Comparison of ENCODE assay signal across 36 cellular contexts in genomic region chr4:70496231-70496630, GRCh38. TPM values are rescaled to one million over a fixed set of nuclear protein-coding genes. Genes with fewer than 3 reads are reported as not detected.
"Had no signal": no experiment of that assay in that cellular context is flagged by ENCODE, and none has a peak within 500 bp of the region (broad histone marks: within the 10 kb centered on the region; RNA-seq: fewer than 3 reads in every experiment).

No MANE protein-coding gene starts in this region.

- H2AFZ ChIP-seq: PC-9 had no signal

- H3K36me3 ChIP-seq: brain microvascular endothelial cell, MG63 had no signal

- H3K4me3 ChIP-seq: MG63, PC-9, SK-N-MC had no signal

- ATAC-seq: activated CD8-positive, alpha-beta T cell treated with anti-CD3 and anti-CD28 coated beads for 36 hours; activated T-cell treated with anti-CD3 and anti-CD28 coated beads, Interleukin-2, amount 50 U/mL, for 72 hours; activated T-helper 17 cell treated with anti-CD3 and anti-CD28 coated beads, Interleukin-2, amount 50 U/mL, for 72 hours had no signal

- H3K27me3 ChIP-seq: brain microvascular endothelial cell, MG63 had no signal

- H3K9me3 ChIP-seq: MG63 had no signal

- DNase-seq: activated B cell treated with CpG ODN at 0.5 μM for 24 hours; activated CD4-positive, alpha-beta T cell treated with anti-CD3 and anti-CD28 coated beads for 1 hour; activated CD4-positive, alpha-beta T cell treated with anti-CD3 and anti-CD28 coated beads for 48 hours; activated CD8-positive, alpha-beta T cell treated with anti-CD3 and anti-CD28 coated beads for 36 hours; activated effector memory CD4-positive, alpha-beta T cell treated with anti-CD3 and anti-CD28 coated beads, Interleukin-2, amount 50 U/mL, for 16 hours; activated naive CD4-positive, alpha-beta T cell; activated naive CD4-positive, alpha-beta T cell treated with anti-CD3 and anti-CD28 coated beads, Interleukin-2, amount 50 U/mL, for 16 hours; activated naive CD8-positive, alpha-beta T cell treated with anti-CD3 and anti-CD28 coated beads for 36 hours; activated T-cell treated with anti-CD3 and anti-CD28 coated beads, Interleukin-2, amount 50 U/mL, for 1 hour; activated T-cell treated with anti-CD3 and anti-CD28 coated beads, Interleukin-2, amount 50 U/mL, for 72 hours; amniotic stem cell; aorta; brain microvascular endothelial cell; central memory CD4-positive, alpha-beta T cell; Kasumi-1; KG1; MG63; NCI-H1048; NCI-H1436; NCI-H1694; NCI-H1930; NCI-H2081 treated with DMSO at 0.1 percent for 48 hours; NCI-H226; NCI-H446 treated with DMSO at 0.1 percent for 48 hours; NCI-H524; NCI-H69; NCI-H82; PC-9; Right ventricle myocardium superior; T1000 had no signal

- H3K27ac ChIP-seq: brain microvascular endothelial cell, PC-9, SK-N-MC, VCaP had no signal

- H3K4me2 ChIP-seq: PC-9 had no signal

RNA-seq across cellular contexts. Expression of gene AMTN, which starts 22.1 kb away (rescaled TPM):
- total RNA-seq: activated B cell treated with CpG ODN at 0.5 μM for 24 hours; activated CD8-positive, alpha-beta memory T cell treated with anti-CD3 and anti-CD28 coated beads for 36 hours; activated CD8-positive, alpha-beta T cell treated with anti-CD3 and anti-CD28 coated beads for 36 hours; activated naive CD8-positive, alpha-beta T cell treated with anti-CD3 and anti-CD28 coated beads for 36 hours; activated T-cell treated with anti-CD3 and anti-CD28 coated beads, Interleukin-2, amount 50 U/mL, for 72 hours; activated T-helper 17 cell treated with anti-CD3 and anti-CD28 coated beads, Interleukin-2, amount 50 U/mL, for 72 hours; aorta; PC-9; Right ventricle myocardium superior; T-helper 1 cell treated with Interleukin-12 subunit alpha and Interleukin-12 subunit beta and Interleukin-4 antibody, amounts not matched to agents 30 ng/mL and 1 ng/mL, for 36 hours; T-helper 2 cell treated with Interferon-gamma antibody and Interleukin-4, amounts not matched to agents 100 ng/mL and 5 ng/mL, for 36 hours had no signal
- polyA plus RNA-seq: aorta had no signal

RNA-seq across cellular contexts. Expression of gene MUC7, which starts 24.2 kb away (rescaled TPM):
- total RNA-seq: activated B cell treated with CpG ODN at 0.5 μM for 24 hours; activated CD8-positive, alpha-beta memory T cell treated with anti-CD3 and anti-CD28 coated beads for 36 hours; activated CD8-positive, alpha-beta T cell treated with anti-CD3 and anti-CD28 coated beads for 36 hours; activated naive CD8-positive, alpha-beta T cell treated with anti-CD3 and anti-CD28 coated beads for 36 hours; activated T-cell treated with anti-CD3 and anti-CD28 coated beads, Interleukin-2, amount 50 U/mL, for 72 hours; activated T-helper 17 cell treated with anti-CD3 and anti-CD28 coated beads, Interleukin-2, amount 50 U/mL, for 72 hours; aorta; PC-9; Right ventricle myocardium superior; T-helper 1 cell treated with Interleukin-12 subunit alpha and Interleukin-12 subunit beta and Interleukin-4 antibody, amounts not matched to agents 30 ng/mL and 1 ng/mL, for 36 hours; T-helper 2 cell treated with Interferon-gamma antibody and Interleukin-4, amounts not matched to agents 100 ng/mL and 5 ng/mL, for 36 hours had no signal
- polyA plus RNA-seq: aorta had no signal
